ENCODE assay signal across 14 cellular contexts in genomic region chr3:111667170-111667569, GRCh38. TPM values are rescaled to one million over a fixed set of nuclear protein-coding genes. Genes with fewer than 3 reads are reported as not detected.
DNase-seq lines count a peak whose midpoint lies in the region; ATAC-seq, FAIRE-seq and TF ChIP-seq lines count a peak whose summit lies in the region.
"Had no signal": no experiment of that assay in that cellular context is flagged by ENCODE, and none has a peak within 500 bp of the region (broad histone marks: within the 10 kb centered on the region; RNA-seq: fewer than 3 reads in every experiment).

No MANE protein-coding gene starts in this region.

- no peak for TF ChIP-seq POLR2A in spleen (IDR thresholded peaks at IDR 0.05)

- H3K9ac ChIP-seq in OCI-LY1 (ENCODE audit: low read length) (no peak overlapping the region), colonic mucosa (ENCODE audit: low read depth in 2 of 2, low read length in 2 of 2) (no peak overlapping the region)

- peak overlapping the region; percentile 64; the same call in 1 of the 2 replicates for H3K4me2 ChIP-seq in OCI-LY1 (ENCODE audit: low read length)

- H3K4me3 ChIP-seq in OCI-LY1 (ENCODE audit: low read depth, low read length, poor library complexity, severe bottlenecking) (no peak overlapping the region), colonic mucosa (no peak overlapping the region), spleen (peak overlapping the region in 1 of 8 donors; percentile 52)
- H3K4me3 ChIP-seq: heart left ventricle, SJCRH30, thoracic aorta had no signal

- H4K20me1 ChIP-seq in OCI-LY1 (ENCODE audit: insufficient read depth, low read length), result no peaks in the 10 kb centered on the region

- H3K27ac ChIP-seq in OCI-LY1 (ENCODE audit: low read depth, low read length, poor library complexity, severe bottlenecking), result no peak overlapping the region
- H3K27ac ChIP-seq in colonic mucosa, result peak overlapping the region; percentile 38
- H3K27ac ChIP-seq in spleen, result peak overlapping the region; percentile 53 to 93 (median 86)
- H3K27ac ChIP-seq: SJCRH30, thoracic aorta, VCaP had no signal

- peaks cover 66% of the 10 kb centered on the region for H3K4me1 Mint-ChIP-seq in activated CD4-positive, alpha-beta T cell treated with anti-CD3 and anti-CD28 coated beads, Interleukin-2, amount 10 ng/mL, durations not matched to agents 7 days and 5 days

- no peak for ATAC-seq in GM19455 (IDR thresholded peaks at IDR 0.05; ENCODE audit: unreplicated experiment)
- ATAC-seq: HCT116 had no signal

- H3K27me3 Mint-ChIP-seq in activated CD4-positive, alpha-beta T cell treated with anti-CD3 and anti-CD28 coated beads, Interleukin-2, amount 10 ng/mL, durations not matched to agents 7 days and 5 days, result no peaks in the 10 kb centered on the region

- peak overlapping the region; percentile 54 for H3K4me3 Mint-ChIP-seq in activated CD4-positive, alpha-beta T cell treated with anti-CD3 and anti-CD28 coated beads, Interleukin-2, amount 10 ng/mL, durations not matched to agents 7 days and 5 days

- peak overlapping the region; percentile 88 for H2AFZ ChIP-seq in OCI-LY1 (ENCODE audit: low read length)

- intact Hi-C loops in colonic mucosa (cut with DNase I), result loop anchor here (5.0 kb wide), 1 partner anchor 50 kb away; no protein-coding TSS in a partner anchor
- intact Hi-C loops in spleen (cut with DNase I; ENCODE audit: low total_unique reads), result no loop called here

- H3K36me3 Mint-ChIP-seq in activated CD4-positive, alpha-beta T cell treated with anti-CD3 and anti-CD28 coated beads, Interleukin-2, amount 10 ng/mL, durations not matched to agents 7 days and 5 days (ENCODE audit: low read depth), result peaks cover 70% of the 10 kb centered on the region

- DNase-seq in activated CD4-positive, alpha-beta T cell treated with anti-CD3 and anti-CD28 coated beads, Interleukin-2, amount 10 ng/mL, durations not matched to agents 7 days and 5 days, result no peak
- DNase-seq in activated CD4-positive, alpha-beta T cell treated with anti-CD3 and anti-CD28 coated beads, Interleukin-2, amount 50 U/mL, for 4 hours, result no peak
- no peak for DNase-seq in colonic mucosa
- peak; percentile 71 for DNase-seq in spleen
- DNase-seq in NCI-H2196 treated with DMSO at 0.1 percent for 48 hours (lab: John Stamatoyannopoulos, UW; ENCODE audit: unreplicated experiment), result no peak
- no peak for DNase-seq in RCC 7860 (ENCODE audit: low spot score)
- DNase-seq: NCI-H2029, SJCRH30 had no signal

- 0 out of 2 replicates have a peak, but pooled peaks cover 3% of the 10 kb centered on the region for H3F3A ChIP-seq in OCI-LY1 (ENCODE audit: insufficient read depth, low read length)

- H3K9me2 ChIP-seq in OCI-LY1 (ENCODE audit: low read depth, low read length), result no peaks in the 10 kb centered on the region

- H3K36me3 ChIP-seq in OCI-LY1 (ENCODE audit: insufficient read depth, low read length) (no peaks in the 10 kb centered on the region), colonic mucosa (no peaks in the 10 kb centered on the region), spleen (peaks cover 0 to 7% (median 0%) of the 10 kb centered on the region in 6 donors)
- H3K36me3 ChIP-seq: heart left ventricle, SJCRH30, thoracic aorta had no signal

- CTCF ChIA-PET in activated CD4-positive, alpha-beta T cell treated with anti-CD3 and anti-CD28 coated beads, Interleukin-2, amount 10 ng/mL, durations not matched to agents 7 days and 5 days (lab: Charles Lee), result interaction anchor here (1.2 to 3.8 kb wide), 9 partner anchors 24 to 324 kb away, joined by 3 to 13 read pairs (median 3); no protein-coding TSS in a partner anchor

- no peaks in the 10 kb centered on the region for H3K79me2 ChIP-seq in OCI-LY1 (ENCODE audit: insufficient read depth, low read length)

- 91 to 99% (median 95%) methylated on average over 5 of the region's 5 CpGs for WGBS in spleen, 5 donors

- no peak for TF ChIP-seq CTCF in OCI-LY1 (IDR thresholded peaks at IDR 0.05; ENCODE audit: low read length)
- TF ChIP-seq CTCF in colonic mucosa (IDR thresholded peaks at IDR 0.05), result no peak
- no peak for TF ChIP-seq CTCF in spleen (IDR thresholded peaks at IDR 0.05 in 8 of 11, conservative IDR thresholded peaks at IDR 0.05 in 3 of 11)

- H3K9me3 Mint-ChIP-seq in activated CD4-positive, alpha-beta T cell treated with anti-CD3 and anti-CD28 coated beads, Interleukin-2, amount 10 ng/mL, durations not matched to agents 7 days and 5 days, result peaks cover 26% of the 10 kb centered on the region

- H3K9me3 ChIP-seq in OCI-LY1 (ENCODE audit: low read length) (0 out of 2 replicates have a peak, but pooled peaks cover under 1% of the 10 kb centered on the region), colonic mucosa (no peaks in the 10 kb centered on the region), spleen (peaks cover 0 to 18% (median 9%) of the 10 kb centered on the region in 8 donors)
- H3K9me3 ChIP-seq: thoracic aorta had no signal

- peak overlapping the region; percentile 94 for H3K27ac Mint-ChIP-seq in activated CD4-positive, alpha-beta T cell treated with anti-CD3 and anti-CD28 coated beads, Interleukin-2, amount 10 ng/mL, durations not matched to agents 7 days and 5 days

- H3K4me1 ChIP-seq in OCI-LY1 (ENCODE audit: insufficient read depth, low read length, severe bottlenecking) (peaks cover 15% of the 10 kb centered on the region), colonic mucosa (no peaks in the 10 kb centered on the region), spleen (peaks cover 18 to 39% (median 23%) of the 10 kb centered on the region in 6 donors)

- POLR2A ChIA-PET in activated CD4-positive, alpha-beta T cell treated with anti-CD3 and anti-CD28 coated beads, Interleukin-2, amount 10 ng/mL, durations not matched to agents 7 days and 5 days (lab: Charles Lee), result no interaction called here

- H3K27me3 ChIP-seq in OCI-LY1 (ENCODE audit: insufficient read depth, low read length), result no peaks in the 10 kb centered on the region
- no peaks in the 10 kb centered on the region for H3K27me3 ChIP-seq in colonic mucosa
- no peaks in the 10 kb centered on the region for H3K27me3 ChIP-seq in spleen (replicated peaks in 1 of 7)
- H3K27me3 ChIP-seq: heart left ventricle, SJCRH30 had no signal

- no peak for FAIRE-seq in RCC 7860 (lab: Jason Lieb, UNC)

RNA-seq across cellular contexts. Expression of gene PLCXD2, which starts 7.3 kb away (rescaled TPM):
- total RNA-seq in activated CD4-positive, alpha-beta T cell treated with anti-CD3 and anti-CD28 coated beads, Interleukin-2, amount 10 ng/mL, durations not matched to agents 7 days and 5 days, result 10 to 100 TPM; 11.6 to 12.6 TPM
- total RNA-seq in colonic mucosa (1 to 10 TPM; 4.2 to 4.9 TPM), spleen (1 to 10 TPM; 2.9 to 6.0 (median 3.4) TPM)
- polyA plus RNA-seq in spleen, result under 1 TPM; 0.30 to 0.53 (median 0.35) TPM
